In the genomic region with DNA sequence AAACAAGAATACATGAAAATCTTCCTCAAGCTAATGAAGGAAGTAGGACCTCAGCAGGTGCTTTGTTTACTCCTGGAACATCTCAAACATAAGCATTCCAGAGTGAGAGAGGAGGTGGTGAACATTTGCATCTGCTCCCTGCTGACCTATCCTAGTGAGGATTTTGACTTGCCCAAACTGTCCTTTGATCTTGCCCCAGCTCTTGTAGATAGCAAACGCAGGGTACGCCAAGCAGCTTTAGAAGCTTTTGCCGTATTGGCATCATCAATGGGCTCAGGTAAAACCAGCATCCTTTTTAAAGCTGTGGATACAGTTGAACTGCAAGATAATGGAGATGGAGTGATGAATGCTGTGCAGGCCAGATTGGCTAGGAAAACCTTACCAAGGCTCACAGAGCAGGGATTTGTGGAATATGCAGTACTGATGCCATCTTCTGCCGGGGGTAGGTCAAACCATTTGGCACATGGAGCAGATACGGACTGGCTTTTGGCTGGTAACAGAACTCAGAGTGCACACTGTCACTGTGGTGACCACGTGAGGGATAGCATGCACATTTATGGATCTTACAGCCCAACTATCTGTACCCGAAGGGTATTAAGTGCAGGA, we compare ENCODE assay signal across 8 cellular contexts. TPM values are rescaled to one million over a fixed set of nuclear protein-coding genes. Genes with fewer than 3 reads are reported as not detected.
DNase-seq lines count a peak whose midpoint lies in the region; ATAC-seq and TF ChIP-seq lines count a peak whose summit lies in the region.

No MANE protein-coding gene starts in this region.

- peaks cover 13% of the 10 kb centered on the region; the same call in 2 of the 3 replicates for H3K36me3 Mint-ChIP-seq in GM23338 (ENCODE audit: low read depth)

- H3K27me3 Mint-ChIP-seq in GM23338 (ENCODE audit: insufficient read depth, low read depth, poor library complexity): peaks cover 2% of the 10 kb centered on the region

- TF ChIP-seq CTCF in AG09309 (IDR thresholded peaks at IDR 0.05; ENCODE audit: control insufficient read depth, insufficient read depth, low read depth, low read length, missing control alignments): no peak
- TF ChIP-seq CTCF in GM23338 (conservative IDR thresholded peaks at IDR 0.05; ENCODE audit: low read depth in 2 of 2): no peak
- no peak for TF ChIP-seq CTCF in uterus (IDR thresholded peaks at IDR 0.05)

- H3K4me3 Mint-ChIP-seq in GM23338: no peak overlapping the region

- peak overlapping the region; percentile 90 for H3K9ac ChIP-seq in adipocyte (ENCODE audit: low read length)

- H3K4me1 ChIP-seq in GM23338 (ENCODE audit: insufficient read depth) (peaks cover 26% of the 10 kb centered on the region), adipocyte (ENCODE audit: control insufficient read depth, insufficient read depth, low read length) (peaks cover 44% of the 10 kb centered on the region), uterus (peaks cover 0 to 10% of the 10 kb centered on the region in 2 donors)

- H3K79me2 ChIP-seq in GM23338 (replicated peaks; ENCODE audit: insufficient read depth): peaks cover 82% of the 10 kb centered on the region

- no peak for ATAC-seq in GM23338
- ATAC-seq in HG03460 (IDR thresholded peaks at IDR 0.05; ENCODE audit: unreplicated experiment): no peak
- ATAC-seq in HG02870 (IDR thresholded peaks at IDR 0.05; ENCODE audit: unreplicated experiment): no peak

- DNase-seq in AG09309 (ENCODE audit: low read depth) (no peak), GM23338 (ENCODE audit: low spot score) (peak; percentile 56), adipocyte (ENCODE audit: low read depth) (no peak), kidney tubule cell (ENCODE audit: low spot score) (peak; percentile 3), uterus (no peak), KG1 (lab: John Stamatoyannopoulos, UW) (no peak)

- H3K4me3 ChIP-seq in AG09309 (ENCODE audit: control insufficient read depth, low read depth, low read length): peak overlapping the region; percentile 83
- H3K4me3 ChIP-seq in GM23338: peak overlapping the region; percentile 75
- H3K4me3 ChIP-seq in adipocyte (ENCODE audit: low read length): peak overlapping the region; percentile 95
- H3K4me3 ChIP-seq in uterus: peak overlapping the region; percentile 66 to 75

- peaks cover 31% of the 10 kb centered on the region; the same call in 2 of the 3 replicates for H3K4me1 Mint-ChIP-seq in GM23338

- no peaks in the 10 kb centered on the region for H3F3A ChIP-seq in GM23338 (replicated peaks; ENCODE audit: low read depth)

- intact Hi-C loops in uterus (cut with DNase I; ENCODE audit: low total_unique reads): loop anchor here (10.0 kb wide), 1 partner anchor 69 kb away; a partner anchor contains a TSS

- H3K27me3 ChIP-seq in GM23338 (ENCODE audit: insufficient read depth) (no peaks in the 10 kb centered on the region), adipocyte (replicated peaks; ENCODE audit: control insufficient read depth, insufficient read depth, low read length) (no peaks in the 10 kb centered on the region), uterus (no peaks in the 10 kb centered on the region)

- no peaks in the 10 kb centered on the region for H3K9me3 ChIP-seq in adipocyte (ENCODE audit: control insufficient read depth, low read length)
- H3K9me3 ChIP-seq in uterus: no peaks in the 10 kb centered on the region

- peaks cover 5% of the 10 kb centered on the region; the same call in 1 of the 2 replicates for H4K20me1 ChIP-seq in GM23338 (replicated peaks; ENCODE audit: insufficient read depth)

- H2AFZ ChIP-seq in GM23338: no peak overlapping the region

- H3K9me2 ChIP-seq in GM23338 (ENCODE audit: insufficient read depth): no peaks in the 10 kb centered on the region

- no peaks in the 10 kb centered on the region for H3K9me3 Mint-ChIP-seq in GM23338

- H3K36me3 ChIP-seq in GM23338 (ENCODE audit: insufficient read depth) (no peaks in the 10 kb centered on the region), adipocyte (ENCODE audit: control insufficient read depth, insufficient read depth, low read length, severe bottlenecking) (no peaks in the 10 kb centered on the region), uterus (no peaks in the 10 kb centered on the region)

- H3K4me2 ChIP-seq in GM23338: peak overlapping the region; percentile 88

- TF ChIP-seq POLR2A in uterus (IDR thresholded peaks at IDR 0.05): no peak

- no peak overlapping the region for H3K27ac ChIP-seq in GM23338 (ENCODE audit: low read depth)
- H3K27ac ChIP-seq in uterus: no peak overlapping the region

- no peak overlapping the region for H3K27ac Mint-ChIP-seq in GM23338

TF ChIP-seq in GM23338, 12 proteins besides CTCF, POLR2A, EP300 and RAD21:
- TF ChIP-seq CREB1 (CRISPR knock-in tag; IDR thresholded peaks at IDR 0.05; ENCODE audit: low read depth): no peak
- TF ChIP-seq, protein P1, sequence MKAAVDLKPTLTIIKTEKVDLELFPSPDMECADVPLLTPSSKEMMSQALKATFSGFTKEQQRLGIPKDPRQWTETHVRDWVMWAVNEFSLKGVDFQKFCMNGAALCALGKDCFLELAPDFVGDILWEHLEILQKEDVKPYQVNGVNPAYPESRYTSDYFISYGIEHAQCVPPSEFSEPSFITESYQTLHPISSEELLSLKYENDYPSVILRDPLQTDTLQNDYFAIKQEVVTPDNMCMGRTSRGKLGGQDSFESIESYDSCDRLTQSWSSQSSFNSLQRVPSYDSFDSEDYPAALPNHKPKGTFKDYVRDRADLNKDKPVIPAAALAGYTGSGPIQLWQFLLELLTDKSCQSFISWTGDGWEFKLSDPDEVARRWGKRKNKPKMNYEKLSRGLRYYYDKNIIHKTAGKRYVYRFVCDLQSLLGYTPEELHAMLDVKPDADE (IDR thresholded peaks at IDR 0.05): no peak
- TF ChIP-seq, protein P2, sequence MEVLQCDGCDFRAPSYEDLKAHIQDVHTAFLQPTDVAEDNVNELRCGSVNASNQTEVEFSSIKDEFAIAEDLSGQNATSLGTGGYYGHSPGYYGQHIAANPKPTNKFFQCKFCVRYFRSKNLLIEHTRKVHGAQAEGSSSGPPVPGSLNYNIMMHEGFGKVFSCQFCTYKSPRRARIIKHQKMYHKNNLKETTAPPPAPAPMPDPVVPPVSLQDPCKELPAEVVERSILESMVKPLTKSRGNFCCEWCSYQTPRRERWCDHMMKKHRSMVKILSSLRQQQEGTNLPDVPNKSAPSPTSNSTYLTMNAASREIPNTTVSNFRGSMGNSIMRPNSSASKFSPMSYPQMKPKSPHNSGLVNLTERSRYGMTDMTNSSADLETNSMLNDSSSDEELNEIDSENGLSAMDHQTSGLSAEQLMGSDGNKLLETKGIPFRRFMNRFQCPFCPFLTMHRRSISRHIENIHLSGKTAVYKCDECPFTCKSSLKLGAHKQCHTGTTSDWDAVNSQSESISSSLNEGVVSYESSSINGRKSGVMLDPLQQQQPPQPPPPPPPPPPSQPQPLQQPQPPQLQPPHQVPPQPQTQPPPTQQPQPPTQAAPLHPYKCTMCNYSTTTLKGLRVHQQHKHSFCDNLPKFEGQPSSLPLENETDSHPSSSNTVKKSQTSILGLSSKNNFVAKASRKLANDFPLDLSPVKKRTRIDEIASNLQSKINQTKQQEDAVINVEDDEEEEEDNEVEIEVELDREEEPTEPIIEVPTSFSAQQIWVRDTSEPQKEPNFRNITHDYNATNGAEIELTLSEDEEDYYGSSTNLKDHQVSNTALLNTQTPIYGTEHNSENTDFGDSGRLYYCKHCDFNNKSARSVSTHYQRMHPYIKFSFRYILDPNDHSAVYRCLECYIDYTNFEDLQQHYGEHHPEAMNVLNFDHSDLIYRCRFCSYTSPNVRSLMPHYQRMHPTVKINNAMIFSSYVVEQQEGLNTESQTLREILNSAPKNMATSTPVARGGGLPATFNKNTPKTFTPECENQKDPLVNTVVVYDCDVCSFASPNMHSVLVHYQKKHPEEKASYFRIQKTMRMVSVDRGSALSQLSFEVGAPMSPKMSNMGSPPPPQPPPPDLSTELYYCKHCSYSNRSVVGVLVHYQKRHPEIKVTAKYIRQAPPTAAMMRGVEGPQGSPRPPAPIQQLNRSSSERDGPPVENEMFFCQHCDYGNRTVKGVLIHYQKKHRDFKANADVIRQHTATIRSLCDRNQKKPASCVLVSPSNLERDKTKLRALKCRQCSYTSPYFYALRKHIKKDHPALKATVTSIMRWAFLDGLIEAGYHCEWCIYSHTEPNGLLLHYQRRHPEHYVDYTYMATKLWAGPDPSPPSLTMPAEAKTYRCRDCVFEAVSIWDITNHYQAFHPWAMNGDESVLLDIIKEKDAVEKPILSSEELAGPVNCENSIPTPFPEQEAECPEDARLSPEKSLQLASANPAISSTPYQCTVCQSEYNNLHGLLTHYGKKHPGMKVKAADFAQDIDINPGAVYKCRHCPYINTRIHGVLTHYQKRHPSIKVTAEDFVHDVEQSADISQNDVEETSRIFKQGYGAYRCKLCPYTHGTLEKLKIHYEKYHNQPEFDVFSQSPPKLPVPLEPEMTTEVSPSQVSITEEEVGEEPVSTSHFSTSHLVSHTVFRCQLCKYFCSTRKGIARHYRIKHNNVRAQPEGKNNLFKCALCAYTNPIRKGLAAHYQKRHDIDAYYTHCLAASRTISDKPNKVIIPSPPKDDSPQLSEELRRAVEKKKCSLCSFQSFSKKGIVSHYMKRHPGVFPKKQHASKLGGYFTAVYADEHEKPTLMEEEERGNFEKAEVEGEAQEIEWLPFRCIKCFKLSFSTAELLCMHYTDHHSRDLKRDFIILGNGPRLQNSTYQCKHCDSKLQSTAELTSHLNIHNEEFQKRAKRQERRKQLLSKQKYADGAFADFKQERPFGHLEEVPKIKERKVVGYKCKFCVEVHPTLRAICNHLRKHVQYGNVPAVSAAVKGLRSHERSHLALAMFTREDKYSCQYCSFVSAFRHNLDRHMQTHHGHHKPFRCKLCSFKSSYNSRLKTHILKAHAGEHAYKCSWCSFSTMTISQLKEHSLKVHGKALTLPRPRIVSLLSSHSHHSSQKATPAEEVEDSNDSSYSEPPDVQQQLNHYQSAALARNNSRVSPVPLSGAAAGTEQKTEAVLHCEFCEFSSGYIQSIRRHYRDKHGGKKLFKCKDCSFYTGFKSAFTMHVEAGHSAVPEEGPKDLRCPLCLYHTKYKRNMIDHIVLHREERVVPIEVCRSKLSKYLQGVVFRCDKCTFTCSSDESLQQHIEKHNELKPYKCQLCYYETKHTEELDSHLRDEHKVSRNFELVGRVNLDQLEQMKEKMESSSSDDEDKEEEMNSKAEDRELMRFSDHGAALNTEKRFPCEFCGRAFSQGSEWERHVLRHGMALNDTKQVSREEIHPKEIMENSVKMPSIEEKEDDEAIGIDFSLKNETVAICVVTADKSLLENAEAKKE (CRISPR knock-in tag; IDR thresholded peaks at IDR 0.05): no peak

RNA-seq across cellular contexts. Expression of a gene that starts 1.9 kb away (rescaled TPM):
- 9.8 and 10.8 TPM in 2 replicates for total RNA-seq in GM23338 (2014; rRNA removed; shearing (Covaris generic))
- 5.8 and 9.6 TPM in 2 replicates for polyA plus RNA-seq in GM23338 (2016; fragmentation: Nextera tagmentation; extraction: Ambion mirVana)
- 10 to 100 TPM; 10.9 to 56.5 (median 31.7) TPM for total RNA-seq in uterus

RNA-seq across cellular contexts. Expression of a gene that starts 2.1 kb away (rescaled TPM):
- 9.9 and 10.6 TPM in 2 replicates for total RNA-seq in GM23338 (2014; rRNA removed; shearing (Covaris generic))
- polyA plus RNA-seq in GM23338 (2016; fragmentation: Nextera tagmentation; extraction: Ambion mirVana): 5.3 and 7.7 TPM in 2 replicates
- 10 to 100 TPM in 3 of 4 donors, 1 to 10 TPM in 1; 3.6 to 40.2 (median 16.0) TPM for total RNA-seq in uterus

Comparison
In these comparisons a context has a peak if more than half of its experiments do, and no peak if none do; other contexts are left out.
1. DNase-seq: peak in GM23338 (single experiment) and kidney tubule cell (single experiment); none in AG09309 (single experiment), adipocyte (single experiment), uterus (0 of 2) and KG1 (single experiment).
2. Peak in every context shown above with its lines, with median percentiles within 50 percentile points of each other: H3K4me3 ChIP-seq.